21 cellular contexts compared by ENCODE assay signal in the genomic region with DNA sequence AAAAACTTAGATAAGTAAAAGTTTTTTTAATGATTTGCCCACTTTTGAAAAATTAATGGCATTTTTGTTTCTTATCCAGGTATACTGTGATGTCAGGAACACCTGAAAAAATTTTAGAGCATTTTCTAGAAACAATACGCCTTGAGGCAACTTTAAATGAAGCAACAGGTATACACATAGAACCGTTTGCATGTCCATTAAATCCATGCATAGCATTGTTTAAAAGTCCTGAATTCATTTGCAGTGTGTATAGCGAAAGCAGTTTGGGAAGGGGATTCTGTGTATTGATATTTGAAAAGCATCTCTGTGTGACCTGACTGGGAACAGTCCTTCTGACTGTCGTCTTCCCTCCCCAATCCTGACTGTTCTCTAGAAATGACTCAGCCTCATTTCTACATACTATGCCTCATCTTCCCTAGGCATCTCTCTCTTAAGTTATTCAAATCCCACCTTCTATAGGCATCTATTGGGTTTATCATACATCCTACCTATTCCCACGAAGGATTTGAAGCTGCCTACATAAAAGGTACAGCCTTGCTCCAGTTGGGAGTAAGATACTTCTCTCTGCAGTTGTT.
DNase-seq lines count a peak whose midpoint lies in the region; ATAC-seq and TF ChIP-seq lines count a peak whose summit lies in the region.
"Had no signal": no experiment of that assay in that cellular context is flagged by ENCODE, and none has a peak within 500 bp of the region (broad histone marks: within the 10 kb centered on the region; RNA-seq: fewer than 3 reads in every experiment).

No MANE protein-coding gene starts in this region.

- DNase-seq in amniotic epithelial cell (ENCODE audit: low read depth): peak; percentile 55
- peak; percentile 26 for DNase-seq in iris pigment epithelial cell (ENCODE audit: low read depth)
- DNase-seq in activated CD8-positive, alpha-beta T cell treated with anti-CD3 and anti-CD28 coated beads for 36 hours: no peak
- no peak for DNase-seq in NCI-H748 (lab: John Stamatoyannopoulos, UW; ENCODE audit: unreplicated experiment)
- DNase-seq in amygdala (lab: John Stamatoyannopoulos, UW): no peak
- no peak for DNase-seq in COLO668 (lab: John Stamatoyannopoulos, UW; ENCODE audit: unreplicated experiment)
- DNase-seq: activated CD4-positive, alpha-beta T cell treated with anti-CD3 and anti-CD28 coated beads, Interleukin-2, amount 50 U/mL, for 48 hours; activated naive CD4-positive, alpha-beta T cell treated with Interleukin-2 at 50 U/mL for 16 hours; activated T-cell treated with anti-CD3 and anti-CD28 coated beads, Interleukin-2, amount 50 U/mL, for 24 hours; CD4-positive, alpha-beta T cell; DMS79; midbrain; NCI-H187 treated with DMSO at 0.1 percent for 48 hours; SHP77 had no signal

- H3K27ac Mint-ChIP-seq in activated CD8-positive, alpha-beta T cell treated with anti-CD3 and anti-CD28 coated beads for 36 hours: no peak overlapping the region
- H3K27ac Mint-ChIP-seq: activated T-cell treated with anti-CD3 and anti-CD28 coated beads, Interleukin-2, amount 50 U/mL, for 24 hours; CD4-positive, alpha-beta T cell; IgD-negative memory B cell; neural progenitor cell; T-helper 1 cell treated with Interleukin-12 subunit alpha and Interleukin-12 subunit beta and Interleukin-4 antibody, amounts not matched to agents 30 μg/mL and 1 μg/mL, for 36 hours had no signal

- no peaks in the 10 kb centered on the region for H3K27me3 ChIP-seq in ACC112 (ENCODE audit: insufficient read depth, low read length)
- H3K27me3 ChIP-seq: neural progenitor cell had no signal

- H3K36me3 Mint-ChIP-seq in activated CD8-positive, alpha-beta T cell treated with anti-CD3 and anti-CD28 coated beads for 36 hours (ENCODE audit: low read depth): no peaks in the 10 kb centered on the region
- H3K36me3 Mint-ChIP-seq: IgD-negative memory B cell, neural progenitor cell had no signal

- H3K79me2 ChIP-seq in ACC112 (ENCODE audit: control insufficient read depth, insufficient read depth, low read length, unreplicated experiment): no peaks in the 10 kb centered on the region

- no peaks in the 10 kb centered on the region for H3K4me1 Mint-ChIP-seq in activated CD8-positive, alpha-beta T cell treated with anti-CD3 and anti-CD28 coated beads for 36 hours (ENCODE audit: low read depth)
- H3K4me1 Mint-ChIP-seq: IgD-negative memory B cell had no signal

- ATAC-seq in activated CD8-positive, alpha-beta T cell treated with anti-CD3 and anti-CD28 coated beads for 36 hours: no peak

- H3K9me3 Mint-ChIP-seq in activated CD8-positive, alpha-beta T cell treated with anti-CD3 and anti-CD28 coated beads for 36 hours: no peaks in the 10 kb centered on the region
- H3K9me3 Mint-ChIP-seq: activated T-cell treated with anti-CD3 and anti-CD28 coated beads, Interleukin-2, amount 50 U/mL, for 24 hours; CD4-positive, alpha-beta T cell; IgD-negative memory B cell; neural progenitor cell; T-helper 1 cell treated with Interleukin-12 subunit alpha and Interleukin-12 subunit beta and Interleukin-4 antibody, amounts not matched to agents 30 μg/mL and 1 μg/mL, for 36 hours had no signal

- no peaks in the 10 kb centered on the region for H3K9me3 ChIP-seq in HEK293 (ENCODE audit: control insufficient read depth, insufficient read depth, low read depth, low read length)
- H3K9me3 ChIP-seq: HAP-1 had no signal

- H3K27ac ChIP-seq in ACC112 (ENCODE audit: low read depth, low read length) (peak overlapping the region; percentile 60), HEK293 (ENCODE audit: extremely low read depth, low read depth, low read length) (no peak overlapping the region)
- H3K27ac ChIP-seq: neural progenitor cell had no signal

- POLR2A ChIA-PET in HEK293 (lab: Yijun Ruan, JAX): no interaction called here
- POLR2A ChIA-PET in activated CD8-positive, alpha-beta T cell treated with anti-CD3 and anti-CD28 coated beads for 36 hours (lab: Charles Lee): no interaction called here

- CTCF ChIA-PET in HEK293 (lab: Yijun Ruan, JAX): interaction anchor here (0.7 to 0.9 kb wide), 2 partner anchors 32 to 373 kb away, joined by 4 read pairs; no protein-coding TSS in a partner anchor
- CTCF ChIA-PET in activated CD8-positive, alpha-beta T cell treated with anti-CD3 and anti-CD28 coated beads for 36 hours (lab: Charles Lee): interaction anchor here (1.3 kb wide), 1 partner anchor 10 kb away, joined by 3 read pairs; no protein-coding TSS in a partner anchor

- H3K4me3 ChIP-seq in ACC112 (ENCODE audit: low read depth, low read length) (no peak overlapping the region), HEK293 (ENCODE audit: low read depth, low read length) (no peak overlapping the region)
- H3K4me3 ChIP-seq: coronary artery, HAP-1, neural progenitor cell had no signal

- H3K4me3 Mint-ChIP-seq in activated CD8-positive, alpha-beta T cell treated with anti-CD3 and anti-CD28 coated beads for 36 hours: no peak overlapping the region
- H3K4me3 Mint-ChIP-seq: activated T-cell treated with anti-CD3 and anti-CD28 coated beads, Interleukin-2, amount 50 U/mL, for 24 hours; CD4-positive, alpha-beta T cell; IgD-negative memory B cell; neural progenitor cell; T-helper 1 cell treated with Interleukin-12 subunit alpha and Interleukin-12 subunit beta and Interleukin-4 antibody, amounts not matched to agents 30 μg/mL and 1 μg/mL, for 36 hours had no signal

- intact Hi-C loops in activated CD8-positive, alpha-beta T cell treated with anti-CD3 and anti-CD28 coated beads for 36 hours (cut with micrococcal nuclease): no loop called here

- H3K36me3 ChIP-seq in ACC112 (ENCODE audit: insufficient read depth, low read length) (no peaks in the 10 kb centered on the region), HEK293 (ENCODE audit: control insufficient read depth in 2 of 2, insufficient read depth in 1 of 2, low read length in 2 of 2) (no peaks in the 10 kb centered on the region)
- H3K36me3 ChIP-seq: HAP-1, neural progenitor cell had no signal

- TF ChIP-seq CTCF in HEK293 (tag by site-specific recombination; IDR thresholded peaks at IDR 0.05): no peak
- no peak for TF ChIP-seq CTCF in activated CD8-positive, alpha-beta T cell treated with anti-CD3 and anti-CD28 coated beads for 36 hours (IDR thresholded peaks at IDR 0.05)

- H3K27me3 Mint-ChIP-seq in activated CD8-positive, alpha-beta T cell treated with anti-CD3 and anti-CD28 coated beads for 36 hours: peaks cover 3% of the 10 kb centered on the region

- H2AFZ ChIP-seq in ACC112 (ENCODE audit: low read length, unreplicated experiment): peak overlapping the region; percentile 7
- H2AFZ ChIP-seq: neural progenitor cell had no signal

- H3K4me1 ChIP-seq in ACC112 (ENCODE audit: control insufficient read depth, insufficient read depth, low read length, unreplicated experiment): peaks cover 21% of the 10 kb centered on the region
- H3K4me1 ChIP-seq in HEK293 (ENCODE audit: control insufficient read depth, insufficient read depth, low read length): peaks cover 20% of the 10 kb centered on the region

TF ChIP-seq in HEK293, 187 proteins besides CTCF, POLR2A, EP300 and RAD21:
- TF ChIP-seq ZNF585B (tag by site-specific recombination; IDR thresholded peaks at IDR 0.05) (no peak), SCRT2 (tag by site-specific recombination; IDR thresholded peaks at IDR 0.05) (peak; percentile 64; the same call in 1 of the 2 replicates)

Comparison
In these comparisons a context has a peak if more than half of its experiments do, and no peak if none do; other contexts are left out.
1. DNase-seq: peak in amniotic epithelial cell (single experiment) and iris pigment epithelial cell (single experiment); none in activated CD8-positive, alpha-beta T cell treated with anti-CD3 and anti-CD28 coated beads for 36 hours (single experiment), NCI-H748 (single experiment), amygdala (0 of 56) and COLO668 (single experiment).